ENCODE assay signal across 23 cellular contexts in the genomic region with DNA sequence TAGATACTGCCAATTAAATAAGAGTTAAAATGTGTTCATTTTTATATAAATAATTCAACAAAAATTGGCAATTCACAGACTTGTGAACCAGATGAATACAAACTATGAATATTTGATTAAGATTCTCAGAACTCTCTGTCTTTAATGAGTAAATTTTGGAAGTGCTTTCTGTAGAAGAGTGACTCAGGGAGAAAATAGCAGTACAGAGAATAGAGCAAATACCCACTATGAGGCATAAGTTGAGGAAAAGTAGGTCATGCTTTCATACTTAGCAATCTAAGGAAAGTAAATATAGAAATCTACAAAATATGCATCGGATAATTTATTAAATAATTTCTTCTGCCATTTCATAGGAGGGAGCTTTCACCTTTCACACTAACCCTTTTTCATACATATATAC.
"Had no signal": no experiment of that assay in that cellular context is flagged by ENCODE, and none has a peak within 500 bp of the region (broad histone marks: within the 10 kb centered on the region; RNA-seq: fewer than 3 reads in every experiment).

No MANE protein-coding gene starts in this region.

- H3K27me3 ChIP-seq: dorsolateral prefrontal cortex, esophagus muscularis mucosa, foreskin keratinocyte, gastroesophageal sphincter, heart left ventricle, hepatocyte, left lung had no signal

- H3K9me3 ChIP-seq: esophagus muscularis mucosa, gastroesophageal sphincter, heart left ventricle, left lung, lower lobe of right lung, mucosa of descending colon had no signal

- H3K9me3 Mint-ChIP-seq: mesothelial cell of epicardium had no signal

- DNase-seq: dermis blood vessel endothelial cell; dorsolateral prefrontal cortex; effector CD4-positive, alpha-beta T cell; effector memory CD4-positive, alpha-beta T cell; foreskin keratinocyte; heart left ventricle; hypothalamus; immature natural killer cell; left cardiac atrium; left lung; left ventricle myocardium superior; lower lobe of right lung; mesenchymal stem cell; mucosa of descending colon had no signal

- FAIRE-seq: endothelial cell of umbilical vein, frontal cortex, islet of Langerhans, keratinocyte had no signal

- H3K27ac ChIP-seq: coronary artery, esophagus muscularis mucosa, foreskin keratinocyte, gastroesophageal sphincter, heart left ventricle, hepatocyte, left lung, lower lobe of right lung had no signal

- H3K36me3 Mint-ChIP-seq: immature natural killer cell, mesothelial cell of epicardium had no signal

- H3K36me3 ChIP-seq: esophagus muscularis mucosa, gastroesophageal sphincter, heart left ventricle, left lung, lower lobe of right lung had no signal

- H3K4me1 ChIP-seq: esophagus muscularis mucosa, foreskin keratinocyte, gastroesophageal sphincter, heart left ventricle, left lung, lower lobe of right lung had no signal

- H3K4me1 Mint-ChIP-seq: immature natural killer cell had no signal

- H3K4me3 ChIP-seq: coronary artery, dorsolateral prefrontal cortex, esophagus muscularis mucosa, gastroesophageal sphincter, heart left ventricle, hepatocyte, left lung, lower lobe of right lung, mucosa of descending colon had no signal

- H3K4me3 Mint-ChIP-seq: immature natural killer cell, mesothelial cell of epicardium had no signal

- ATAC-seq: foreskin keratinocyte, gastroesophageal sphincter, heart left ventricle, left cardiac atrium, left lung, left ventricle myocardium superior, lower lobe of right lung, mucosa of descending colon had no signal

- H3K27ac Mint-ChIP-seq: immature natural killer cell had no signal
